In genomic region chr4:174563399-174563798, GRCh38 we compare ENCODE assay signal across 2 cellular contexts.
TF ChIP-seq lines count a peak whose summit lies in the region.

No MANE protein-coding gene starts in this region.

TF ChIP-seq in GM23338, 12 proteins besides CTCF, POLR2A, EP300 and RAD21:
- TF ChIP-seq EZH2 (IDR thresholded peaks at IDR 0.05; ENCODE audit: low read depth, unreplicated experiment): no peak
- no peak for TF ChIP-seq ETS1 (IDR thresholded peaks at IDR 0.05)
- TF ChIP-seq NANOG (IDR thresholded peaks at IDR 0.05; ENCODE audit: borderline replicate concordance): no peak
- TF ChIP-seq ZNF462 (CRISPR knock-in tag; IDR thresholded peaks at IDR 0.05): no peak
- TF ChIP-seq CREB1 (CRISPR knock-in tag; IDR thresholded peaks at IDR 0.05; ENCODE audit: low read depth): no peak
- no peak for TF ChIP-seq STAT1 (IDR thresholded peaks at IDR 0.05; ENCODE audit: unreplicated experiment)
- no peak for TF ChIP-seq EZH2phosphoT487 (IDR thresholded peaks at IDR 0.05; ENCODE audit: unreplicated experiment)
- no peak for TF ChIP-seq ZNF331 (CRISPR knock-in tag; IDR thresholded peaks at IDR 0.05; ENCODE audit: low read depth)
- no peak for TF ChIP-seq POLR2AphosphoS5 (IDR thresholded peaks at IDR 0.05; ENCODE audit: low read depth)
- no peak for TF ChIP-seq JUNB (IDR thresholded peaks at IDR 0.05; ENCODE audit: unreplicated experiment)
- no peak for TF ChIP-seq ZNF114 (CRISPR knock-in tag; IDR thresholded peaks at IDR 0.05)
- TF ChIP-seq REST (IDR thresholded peaks at IDR 0.05; ENCODE audit: unreplicated experiment): no peak

TF ChIP-seq in K562, 482 proteins besides CTCF, POLR2A, EP300 and RAD21:
- TF ChIP-seq ZNF165 (CRISPR knock-in tag; IDR thresholded peaks at IDR 0.05; ENCODE audit: borderline replicate concordance) (no peak), ZNF507 (tag; conservative IDR thresholded peaks at IDR 0.05) (no peak), ARNT (IDR thresholded peaks at IDR 0.05) (no peak), KLF1 (tag; IDR thresholded peaks at IDR 0.05) (no peak), FOXM1 (IDR thresholded peaks at IDR 0.05; ENCODE audit: low read depth) (no peak), FOXM1 (CRISPR knock-in tag; IDR thresholded peaks at IDR 0.05; ENCODE audit: low read depth) (no peak), TARDBP (IDR thresholded peaks at IDR 0.05) (no peak), ELK1 (CRISPR knock-in tag; IDR thresholded peaks at IDR 0.05) (no peak)
TF ChIP-seq in K562: peak in this region for 0.
